ENCODE assay signal across 1 cellular context in genomic region chr17:15951368-15952047, GRCh38.
TF ChIP-seq lines count a peak whose summit lies in the region.

No MANE protein-coding gene starts in this region.

TF ChIP-seq in GM23338, 12 proteins besides CTCF, POLR2A, EP300 and RAD21 (continued from another document):
- TF ChIP-seq ZNF462 (CRISPR knock-in tag; IDR thresholded peaks at IDR 0.05), result no peak
- TF ChIP-seq JUNB (IDR thresholded peaks at IDR 0.05; ENCODE audit: unreplicated experiment), result no peak
- TF ChIP-seq POLR2AphosphoS5 (IDR thresholded peaks at IDR 0.05; ENCODE audit: low read depth), result no peak
- no peak for TF ChIP-seq REST (IDR thresholded peaks at IDR 0.05; ENCODE audit: unreplicated experiment)
- no peak for TF ChIP-seq STAT1 (IDR thresholded peaks at IDR 0.05; ENCODE audit: unreplicated experiment)
TF ChIP-seq in GM23338: peak in this region for 0.
